1 cellular context compared by ENCODE assay signal in genomic region chr7:127588019-127588696, GRCh38.
A peak's percentile ranks its signal among the peaks of the same experiment; 100 is the strongest.
TF ChIP-seq lines count a peak whose summit lies in the region.

Gene ARF5 (plus strand): TSS chr7:127588411. CDS start chr7:127588499, 88 bp downstream.

TF ChIP-seq in HepG2, 621 proteins besides CTCF, POLR2A, EP300 and RAD21 (continued from another document):
- TF ChIP-seq, protein P1, sequence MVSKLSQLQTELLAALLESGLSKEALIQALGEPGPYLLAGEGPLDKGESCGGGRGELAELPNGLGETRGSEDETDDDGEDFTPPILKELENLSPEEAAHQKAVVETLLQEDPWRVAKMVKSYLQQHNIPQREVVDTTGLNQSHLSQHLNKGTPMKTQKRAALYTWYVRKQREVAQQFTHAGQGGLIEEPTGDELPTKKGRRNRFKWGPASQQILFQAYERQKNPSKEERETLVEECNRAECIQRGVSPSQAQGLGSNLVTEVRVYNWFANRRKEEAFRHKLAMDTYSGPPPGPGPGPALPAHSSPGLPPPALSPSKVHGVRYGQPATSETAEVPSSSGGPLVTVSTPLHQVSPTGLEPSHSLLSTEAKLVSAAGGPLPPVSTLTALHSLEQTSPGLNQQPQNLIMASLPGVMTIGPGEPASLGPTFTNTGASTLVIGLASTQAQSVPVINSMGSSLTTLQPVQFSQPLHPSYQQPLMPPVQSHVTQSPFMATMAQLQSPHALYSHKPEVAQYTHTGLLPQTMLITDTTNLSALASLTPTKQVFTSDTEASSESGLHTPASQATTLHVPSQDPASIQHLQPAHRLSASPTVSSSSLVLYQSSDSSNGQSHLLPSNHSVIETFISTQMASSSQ (IDR thresholded peaks at IDR 0.05; ENCODE audit: low read depth) = no peak
- TF ChIP-seq, protein P1 (CRISPR knock-in tag; IDR thresholded peaks at IDR 0.05; ENCODE audit: borderline replicate concordance) = 0 out of 2 replicates have a peak, but pooled peaks have one; percentile 24
- TF ChIP-seq, protein P2, sequence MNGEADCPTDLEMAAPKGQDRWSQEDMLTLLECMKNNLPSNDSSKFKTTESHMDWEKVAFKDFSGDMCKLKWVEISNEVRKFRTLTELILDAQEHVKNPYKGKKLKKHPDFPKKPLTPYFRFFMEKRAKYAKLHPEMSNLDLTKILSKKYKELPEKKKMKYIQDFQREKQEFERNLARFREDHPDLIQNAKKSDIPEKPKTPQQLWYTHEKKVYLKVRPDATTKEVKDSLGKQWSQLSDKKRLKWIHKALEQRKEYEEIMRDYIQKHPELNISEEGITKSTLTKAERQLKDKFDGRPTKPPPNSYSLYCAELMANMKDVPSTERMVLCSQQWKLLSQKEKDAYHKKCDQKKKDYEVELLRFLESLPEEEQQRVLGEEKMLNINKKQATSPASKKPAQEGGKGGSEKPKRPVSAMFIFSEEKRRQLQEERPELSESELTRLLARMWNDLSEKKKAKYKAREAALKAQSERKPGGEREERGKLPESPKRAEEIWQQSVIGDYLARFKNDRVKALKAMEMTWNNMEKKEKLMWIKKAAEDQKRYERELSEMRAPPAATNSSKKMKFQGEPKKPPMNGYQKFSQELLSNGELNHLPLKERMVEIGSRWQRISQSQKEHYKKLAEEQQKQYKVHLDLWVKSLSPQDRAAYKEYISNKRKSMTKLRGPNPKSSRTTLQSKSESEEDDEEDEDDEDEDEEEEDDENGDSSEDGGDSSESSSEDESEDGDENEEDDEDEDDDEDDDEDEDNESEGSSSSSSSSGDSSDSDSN (CRISPR knock-in tag; IDR thresholded peaks at IDR 0.05) = no peak
- 0 out of 2 replicates have a peak, but pooled peaks have one; percentile 29 for TF ChIP-seq TMF1 (CRISPR knock-in tag; IDR thresholded peaks at IDR 0.05; ENCODE audit: low read depth)
- no peak for TF ChIP-seq FOXK1 (CRISPR knock-in tag; IDR thresholded peaks at IDR 0.05; ENCODE audit: borderline replicate concordance, low read depth)
- TF ChIP-seq, protein P3, sequence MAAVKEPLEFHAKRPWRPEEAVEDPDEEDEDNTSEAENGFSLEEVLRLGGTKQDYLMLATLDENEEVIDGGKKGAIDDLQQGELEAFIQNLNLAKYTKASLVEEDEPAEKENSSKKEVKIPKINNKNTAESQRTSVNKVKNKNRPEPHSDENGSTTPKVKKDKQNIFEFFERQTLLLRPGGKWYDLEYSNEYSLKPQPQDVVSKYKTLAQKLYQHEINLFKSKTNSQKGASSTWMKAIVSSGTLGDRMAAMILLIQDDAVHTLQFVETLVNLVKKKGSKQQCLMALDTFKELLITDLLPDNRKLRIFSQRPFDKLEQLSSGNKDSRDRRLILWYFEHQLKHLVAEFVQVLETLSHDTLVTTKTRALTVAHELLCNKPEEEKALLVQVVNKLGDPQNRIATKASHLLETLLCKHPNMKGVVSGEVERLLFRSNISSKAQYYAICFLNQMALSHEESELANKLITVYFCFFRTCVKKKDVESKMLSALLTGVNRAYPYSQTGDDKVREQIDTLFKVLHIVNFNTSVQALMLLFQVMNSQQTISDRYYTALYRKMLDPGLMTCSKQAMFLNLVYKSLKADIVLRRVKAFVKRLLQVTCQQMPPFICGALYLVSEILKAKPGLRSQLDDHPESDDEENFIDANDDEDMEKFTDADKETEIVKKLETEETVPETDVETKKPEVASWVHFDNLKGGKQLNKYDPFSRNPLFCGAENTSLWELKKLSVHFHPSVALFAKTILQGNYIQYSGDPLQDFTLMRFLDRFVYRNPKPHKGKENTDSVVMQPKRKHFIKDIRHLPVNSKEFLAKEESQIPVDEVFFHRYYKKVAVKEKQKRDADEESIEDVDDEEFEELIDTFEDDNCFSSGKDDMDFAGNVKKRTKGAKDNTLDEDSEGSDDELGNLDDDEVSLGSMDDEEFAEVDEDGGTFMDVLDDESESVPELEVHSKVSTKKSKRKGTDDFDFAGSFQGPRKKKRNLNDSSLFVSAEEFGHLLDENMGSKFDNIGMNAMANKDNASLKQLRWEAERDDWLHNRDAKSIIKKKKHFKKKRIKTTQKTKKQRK (IDR thresholded peaks at IDR 0.05; ENCODE audit: low read length) = no peak
- peak; percentile 55 for TF ChIP-seq ASH2L (IDR thresholded peaks at IDR 0.05; ENCODE audit: insufficient read length, low read depth, low read length)
- TF ChIP-seq ZNF501 (CRISPR knock-in tag; IDR thresholded peaks at IDR 0.05) = no peak
- no peak for TF ChIP-seq IKZF1 (IDR thresholded peaks at IDR 0.05)
- TF ChIP-seq FOSL1 (CRISPR knock-in tag; IDR thresholded peaks at IDR 0.05; ENCODE audit: borderline replicate concordance) = no peak
- no peak for TF ChIP-seq HINFP (CRISPR knock-in tag; IDR thresholded peaks at IDR 0.05; ENCODE audit: low read depth)
- TF ChIP-seq RNF219 (CRISPR knock-in tag; IDR thresholded peaks at IDR 0.05) = no peak
- TF ChIP-seq SP140L (CRISPR knock-in tag; IDR thresholded peaks at IDR 0.05; ENCODE audit: borderline replicate concordance) = 0 out of 2 replicates have a peak, but pooled peaks have one; percentile 4
- TF ChIP-seq, protein P4, sequence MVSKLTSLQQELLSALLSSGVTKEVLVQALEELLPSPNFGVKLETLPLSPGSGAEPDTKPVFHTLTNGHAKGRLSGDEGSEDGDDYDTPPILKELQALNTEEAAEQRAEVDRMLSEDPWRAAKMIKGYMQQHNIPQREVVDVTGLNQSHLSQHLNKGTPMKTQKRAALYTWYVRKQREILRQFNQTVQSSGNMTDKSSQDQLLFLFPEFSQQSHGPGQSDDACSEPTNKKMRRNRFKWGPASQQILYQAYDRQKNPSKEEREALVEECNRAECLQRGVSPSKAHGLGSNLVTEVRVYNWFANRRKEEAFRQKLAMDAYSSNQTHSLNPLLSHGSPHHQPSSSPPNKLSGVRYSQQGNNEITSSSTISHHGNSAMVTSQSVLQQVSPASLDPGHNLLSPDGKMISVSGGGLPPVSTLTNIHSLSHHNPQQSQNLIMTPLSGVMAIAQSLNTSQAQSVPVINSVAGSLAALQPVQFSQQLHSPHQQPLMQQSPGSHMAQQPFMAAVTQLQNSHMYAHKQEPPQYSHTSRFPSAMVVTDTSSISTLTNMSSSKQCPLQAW (CRISPR knock-in tag; IDR thresholded peaks at IDR 0.05) = no peak
- TF ChIP-seq, protein P5, sequence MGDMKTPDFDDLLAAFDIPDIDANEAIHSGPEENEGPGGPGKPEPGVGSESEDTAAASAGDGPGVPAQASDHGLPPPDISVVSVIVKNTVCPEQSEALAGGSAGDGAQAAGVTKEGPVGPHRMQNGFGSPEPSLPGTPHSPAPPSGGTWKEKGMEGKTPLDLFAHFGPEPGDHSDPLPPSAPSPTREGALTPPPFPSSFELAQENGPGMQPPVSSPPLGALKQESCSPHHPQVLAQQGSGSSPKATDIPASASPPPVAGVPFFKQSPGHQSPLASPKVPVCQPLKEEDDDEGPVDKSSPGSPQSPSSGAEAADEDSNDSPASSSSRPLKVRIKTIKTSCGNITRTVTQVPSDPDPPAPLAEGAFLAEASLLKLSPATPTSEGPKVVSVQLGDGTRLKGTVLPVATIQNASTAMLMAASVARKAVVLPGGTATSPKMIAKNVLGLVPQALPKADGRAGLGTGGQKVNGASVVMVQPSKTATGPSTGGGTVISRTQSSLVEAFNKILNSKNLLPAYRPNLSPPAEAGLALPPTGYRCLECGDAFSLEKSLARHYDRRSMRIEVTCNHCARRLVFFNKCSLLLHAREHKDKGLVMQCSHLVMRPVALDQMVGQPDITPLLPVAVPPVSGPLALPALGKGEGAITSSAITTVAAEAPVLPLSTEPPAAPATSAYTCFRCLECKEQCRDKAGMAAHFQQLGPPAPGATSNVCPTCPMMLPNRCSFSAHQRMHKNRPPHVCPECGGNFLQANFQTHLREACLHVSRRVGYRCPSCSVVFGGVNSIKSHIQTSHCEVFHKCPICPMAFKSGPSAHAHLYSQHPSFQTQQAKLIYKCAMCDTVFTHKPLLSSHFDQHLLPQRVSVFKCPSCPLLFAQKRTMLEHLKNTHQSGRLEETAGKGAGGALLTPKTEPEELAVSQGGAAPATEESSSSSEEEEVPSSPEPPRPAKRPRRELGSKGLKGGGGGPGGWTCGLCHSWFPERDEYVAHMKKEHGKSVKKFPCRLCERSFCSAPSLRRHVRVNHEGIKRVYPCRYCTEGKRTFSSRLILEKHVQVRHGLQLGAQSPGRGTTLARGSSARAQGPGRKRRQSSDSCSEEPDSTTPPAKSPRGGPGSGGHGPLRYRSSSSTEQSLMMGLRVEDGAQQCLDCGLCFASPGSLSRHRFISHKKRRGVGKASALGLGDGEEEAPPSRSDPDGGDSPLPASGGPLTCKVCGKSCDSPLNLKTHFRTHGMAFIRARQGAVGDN (CRISPR knock-in tag; IDR thresholded peaks at IDR 0.05) = peak; percentile 10; the same call in 1 of the 2 replicates
- TF ChIP-seq AFF4 (CRISPR knock-in tag; IDR thresholded peaks at IDR 0.05) = no peak
- TF ChIP-seq, protein P6, sequence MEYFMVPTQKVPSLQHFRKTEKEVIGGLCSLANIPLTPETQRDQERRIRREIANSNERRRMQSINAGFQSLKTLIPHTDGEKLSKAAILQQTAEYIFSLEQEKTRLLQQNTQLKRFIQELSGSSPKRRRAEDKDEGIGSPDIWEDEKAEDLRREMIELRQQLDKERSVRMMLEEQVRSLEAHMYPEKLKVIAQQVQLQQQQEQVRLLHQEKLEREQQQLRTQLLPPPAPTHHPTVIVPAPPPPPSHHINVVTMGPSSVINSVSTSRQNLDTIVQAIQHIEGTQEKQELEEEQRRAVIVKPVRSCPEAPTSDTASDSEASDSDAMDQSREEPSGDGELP (IDR thresholded peaks at IDR 0.05; ENCODE audit: borderline replicate concordance, low read depth) = no peak
- TF ChIP-seq ZKSCAN5 (CRISPR knock-in tag; IDR thresholded peaks at IDR 0.05) = no peak
- no peak for TF ChIP-seq FUBP1 (CRISPR knock-in tag; IDR thresholded peaks at IDR 0.05; ENCODE audit: borderline replicate concordance)
- no peak for TF ChIP-seq NFKBIZ (CRISPR knock-in tag; IDR thresholded peaks at IDR 0.05)
- TF ChIP-seq POLR2AphosphoS5 (IDR thresholded peaks at IDR 0.05; ENCODE audit: low read depth, low read length) = peak; percentile 79
